In genomic region chr12:81034926-81035325, GRCh38 we compare ENCODE assay signal across 26 cellular contexts. TPM values are rescaled to one million over a fixed set of nuclear protein-coding genes. Genes with fewer than 3 reads are reported as not detected.
A peak's percentile ranks its signal among the peaks of the same experiment; 100 is the strongest.
DNase-seq lines count a peak whose midpoint lies in the region; ATAC-seq, FAIRE-seq and TF ChIP-seq lines count a peak whose summit lies in the region.
"Had no signal": no experiment of that assay in that cellular context is flagged by ENCODE, and none has a peak within 500 bp of the region (broad histone marks: within the 10 kb centered on the region; RNA-seq: fewer than 3 reads in every experiment).

No MANE protein-coding gene starts in this region.

- H4K20me1 ChIP-seq in HepG2 (ENCODE audit: insufficient read depth, low read length): no peaks in the 10 kb centered on the region
- H4K20me1 ChIP-seq: BLaER1 had no signal

- H3K79me2 ChIP-seq in HepG2 (ENCODE audit: insufficient read depth, low read length): no peaks in the 10 kb centered on the region

- DNase-seq in HepG2 (ENCODE audit: low spot score) (peak; percentile 31), right lobe of liver (no peak), HuH-7 (ENCODE audit: low spot score) (peak; percentile 8), left lung (no peak), AG20443 (ENCODE audit: low spot score) (no peak)
- DNase-seq: BE2C; C1 segment of cervical spinal cord; Caco-2; Calu3; CD4-positive, alpha-beta T cell; CD8-positive, alpha-beta T cell; DMS 273 treated with DMSO at 0.1 percent for 48 hours; DMS153; DMS53; DMS79; DND-41; EL; GDM1 had no signal

- no TSS peak for BruUV-seq in HepG2 (replicated peaks; lab: Mats Ljungman, UMichigan)

- no peak for TF ChIP-seq RAD21 in HepG2 (CRISPR knock-in tag; IDR thresholded peaks at IDR 0.05)

- H3K4me3 ChIP-seq in HepG2 (replicated peaks in 1 of 3; ENCODE audit: insufficient read depth in 1 of 3, low read depth in 2 of 3, low read length in 3 of 3): no peak overlapping the region
- no peak overlapping the region for H3K4me3 ChIP-seq in right lobe of liver
- H3K4me3 ChIP-seq in left lung: no peak overlapping the region
- H3K4me3 ChIP-seq: A549, BLaER1, GM12878 had no signal

- in situ Hi-C loops in HepG2 (cut with HindIII; ENCODE audit: extremely low pct_ligation_motif_present, low pct_unique_long_range_greater_than_20kb): no loop called here

- H3K9me3 ChIP-seq in HepG2 (ENCODE audit: low read length): no peaks in the 10 kb centered on the region
- no peaks in the 10 kb centered on the region for H3K9me3 ChIP-seq in right lobe of liver
- no peaks in the 10 kb centered on the region for H3K9me3 ChIP-seq in left lung
- H3K9me3 ChIP-seq: A549, BE2C, BLaER1, Caco-2 had no signal

- H3K27ac ChIP-seq in HepG2 (ENCODE audit: extremely low read length, insufficient read depth, low read length) (no peak overlapping the region), right lobe of liver (no peak overlapping the region), left lung (no peak overlapping the region)
- H3K27ac ChIP-seq: 22Rv1, A549, BLaER1 had no signal

- WGBS in HepG2 (ENCODE audit: low lambda C conversion rate): 0% methylated on average over 1 of the region's 1 CpG
- WGBS in right lobe of liver (ENCODE audit: insufficient coverage, low coverage, low lambda C conversion rate, missing lambda C conversion rate): 27% methylated on average over 1 of the region's 1 CpG

- H3K4me1 ChIP-seq in HepG2 (ENCODE audit: insufficient read depth, low read length): peaks cover 21% of the 10 kb centered on the region
- H3K4me1 ChIP-seq in right lobe of liver: no peaks in the 10 kb centered on the region
- H3K4me1 ChIP-seq in left lung: no peaks in the 10 kb centered on the region
- H3K4me1 ChIP-seq: A549, BE2C, BLaER1 had no signal

- no peak overlapping the region for H3K4me2 ChIP-seq in HepG2 (ENCODE audit: low read depth, low read length)
- H3K4me2 ChIP-seq: A549, BLaER1 had no signal

- POLR2A ChIA-PET in HepG2 (lab: Yijun Ruan, JAX): no interaction called here

- no peak overlapping the region for H3K9ac ChIP-seq in HepG2 (ENCODE audit: insufficient read depth, low read depth, low read length)
- H3K9ac ChIP-seq: BLaER1 had no signal

- no peak for TF ChIP-seq POLR2A in HepG2 (IDR thresholded peaks at IDR 0.05; ENCODE audit: insufficient read depth in 1 of 2, low read depth in 2 of 2, low read length in 2 of 2)
- no peak for TF ChIP-seq POLR2A in right lobe of liver (IDR thresholded peaks at IDR 0.05)

- FAIRE-seq in HepG2 (lab: Jason Lieb, UNC): peak; percentile 12
- FAIRE-seq: A549, GM12878, GM12892, GM18507 had no signal

- TF ChIP-seq EP300 in HepG2 (IDR thresholded peaks at IDR 0.05; ENCODE audit: low read depth in 2 of 2, low read length in 2 of 2): peak in 1 of 2 experiments; percentile 30; a peak in 1 of 4 replicates
- no peak for TF ChIP-seq EP300 in HepG2 (CRISPR knock-in tag; IDR thresholded peaks at IDR 0.05; ENCODE audit: borderline replicate concordance)

- H2AFZ ChIP-seq in HepG2 (ENCODE audit: low read length): no peak overlapping the region

- H3K27me3 ChIP-seq in HepG2 (ENCODE audit: control insufficient read depth in 1 of 2, insufficient read depth in 2 of 2, low read length in 2 of 2) (no peaks in the 10 kb centered on the region), right lobe of liver (no peaks in the 10 kb centered on the region), left lung (no peaks in the 10 kb centered on the region)
- H3K27me3 ChIP-seq: BE2C, BLaER1 had no signal

- H3K36me3 ChIP-seq in HepG2 (replicated peaks in 1 of 2; ENCODE audit: control insufficient read depth in 1 of 2, insufficient read depth in 2 of 2, low read length in 2 of 2) (no peaks in the 10 kb centered on the region), right lobe of liver (no peaks in the 10 kb centered on the region), left lung (no peaks in the 10 kb centered on the region)
- H3K36me3 ChIP-seq: BE2C, BLaER1 had no signal

- intact Hi-C loops in HepG2 (cut with micrococcal nuclease; ENCODE audit: unreplicated experiment): loop anchor here (5.0 kb wide), 1 partner anchor 42 kb away; the partner anchor contains the start of gene ACSS3
- intact Hi-C loops in right lobe of liver (cut with DNase I): no loop called here
- intact Hi-C loops in left lung (cut with DNase I): no loop called here

- ATAC-seq in HepG2 (peak; percentile 68), right lobe of liver (no peak), left lung (no peak)
- ATAC-seq: A549; CD8-positive, alpha-beta T cell; GM12878 had no signal

- CTCF ChIA-PET in HepG2 (lab: Yijun Ruan, JAX; ENCODE audit: low intra/inter-chr PET ratio, low total read pairs): no interaction called here

- no peak for TF ChIP-seq CTCF in HepG2 (CRISPR knock-in tag; IDR thresholded peaks at IDR 0.05)
- no peak for TF ChIP-seq CTCF in right lobe of liver (IDR thresholded peaks at IDR 0.05)
- no peak for TF ChIP-seq CTCF in left lung (IDR thresholded peaks at IDR 0.05)

TF ChIP-seq in HepG2, 621 proteins besides CTCF, POLR2A, EP300 and RAD21 (continues in another document):
- TF ChIP-seq ZNF34 (CRISPR knock-in tag; IDR thresholded peaks at IDR 0.05; ENCODE audit: borderline replicate concordance) (no peak), ZMYM4 (CRISPR knock-in tag; IDR thresholded peaks at IDR 0.05) (peak; percentile 55; the same call in 1 of the 2 replicates), RARA (CRISPR knock-in tag; IDR thresholded peaks at IDR 0.05) (peak; percentile 38; the same call in 1 of the 2 replicates), SETDB1 (CRISPR knock-in tag; IDR thresholded peaks at IDR 0.05; ENCODE audit: borderline replicate concordance) (no peak), ATF5 (CRISPR knock-in tag; IDR thresholded peaks at IDR 0.05; ENCODE audit: low read depth) (no peak), GLI4 (CRISPR knock-in tag; IDR thresholded peaks at IDR 0.05; ENCODE audit: borderline replicate concordance) (no peak), BCL6 (CRISPR knock-in tag; IDR thresholded peaks at IDR 0.05) (peak; percentile 64), ZNF552 (CRISPR knock-in tag; IDR thresholded peaks at IDR 0.05; ENCODE audit: borderline replicate concordance) (no peak), HDAC2 (CRISPR knock-in tag; IDR thresholded peaks at IDR 0.05) (0 out of 2 replicates have a peak, but pooled peaks have one; percentile 24), ZMYM3 (CRISPR knock-in tag; IDR thresholded peaks at IDR 0.05) (no peak), ZNF547 (CRISPR knock-in tag; IDR thresholded peaks at IDR 0.05) (no peak), ZNF710 (CRISPR knock-in tag; IDR thresholded peaks at IDR 0.05; ENCODE audit: borderline replicate concordance) (no peak)

RNA-seq across cellular contexts. Expression of gene ACSS3, which starts 43.0 kb away (rescaled TPM):
- total RNA-seq in HepG2 (2016; rRNA removed; fragmentation: Illumina TruSeq; extraction: Trizol) (86.3 and 95.7 TPM in 2 replicates), right lobe of liver (100 to 1,000 TPM in 1 of 6 experiments, 10 to 100 TPM in 5; 39.7 to 112 (median 56.5) TPM), left lung (10 to 100 TPM; 22.9 to 42.7 TPM)
- total RNA-seq in HepG2 (2016; cell fraction: cytosol; rRNA removed; fragmentation: Illumina TruSeq; extraction: Trizol; ENCODE audit: low read depth): 16.5 and 17.3 TPM in 2 replicates
- 83.9 and 102 TPM in 2 replicates for total RNA-seq in HepG2 (2016; cell fraction: insoluble cytoplasmic fraction; rRNA removed; fragmentation: Illumina TruSeq; extraction: Trizol)
- 23.5 and 28.5 TPM in 2 replicates for total RNA-seq in HepG2 (2016; cell fraction: membrane; rRNA removed; fragmentation: Illumina TruSeq; extraction: Trizol)
- total RNA-seq in HepG2 (2016; cell fraction: nucleus; rRNA removed; fragmentation: Illumina TruSeq; extraction: Trizol): 133 TPM in 2 replicates
- 68.6 and 79.5 TPM in 2 replicates for polyA plus RNA-seq in HepG2 (2011; rRNA removed)
- 53.2 and 78.7 TPM in 2 replicates for polyA plus RNA-seq in HepG2 (2011; cell fraction: cytosol; rRNA removed)
- polyA plus RNA-seq in HepG2 (2011; cell fraction: nucleus; rRNA removed): 56.5 and 68.3 TPM in 2 replicates
- polyA plus RNA-seq in HepG2 (2012): 56.8 and 59.4 TPM in 2 replicates
- polyA plus RNA-seq in HepG2 (2016; cell fraction: cytosol; fragmentation: Illumina TruSeq; extraction: Trizol; ENCODE audit: low read depth): 7.4 and 7.7 TPM in 2 replicates
- polyA plus RNA-seq in HepG2 (2016; cell fraction: insoluble cytoplasmic fraction; fragmentation: Illumina TruSeq; extraction: Trizol; ENCODE audit: low read depth): 88.8 and 97.6 TPM in 2 replicates
- polyA plus RNA-seq in HepG2 (2016; cell fraction: membrane; fragmentation: Illumina TruSeq; extraction: Trizol; ENCODE audit: low read depth): 12.9 and 14.0 TPM in 2 replicates
- 72.3 and 73.1 TPM in 2 replicates for polyA plus RNA-seq in HepG2 (2016; cell fraction: nucleus; fragmentation: Illumina TruSeq; extraction: Trizol; ENCODE audit: insufficient read depth, low read depth)
- 96.5 TPM in 1 of 2 replicates, not detected in the other for polyA minus RNA-seq in HepG2 (2011; rRNA and poly(A)+ RNA removed; ENCODE audit: low replicate concordance)
- polyA minus RNA-seq in HepG2 (2011; cell fraction: cytosol; rRNA and poly(A)+ RNA removed): 99.5 and 134 TPM in 2 replicates
- 426 and 440 TPM in 2 replicates for polyA minus RNA-seq in HepG2 (2011; cell fraction: nucleus; rRNA and poly(A)+ RNA removed)
- total RNA-seq: A172; CD4-positive, alpha-beta T cell; CD8-positive, alpha-beta T cell; G401 had no signal
- polyA plus RNA-seq: GM12878 had no signal

Comparison
In these comparisons a context has a peak if more than half of its experiments do, and no peak if none do; other contexts are left out.
1. DNase-seq: peak in HepG2 (single experiment) and HuH-7 (single experiment); none in right lobe of liver (0 of 3), left lung (0 of 2) and AG20443 (single experiment).